ENCODE assay signal across 9 cellular contexts in the genomic region with DNA sequence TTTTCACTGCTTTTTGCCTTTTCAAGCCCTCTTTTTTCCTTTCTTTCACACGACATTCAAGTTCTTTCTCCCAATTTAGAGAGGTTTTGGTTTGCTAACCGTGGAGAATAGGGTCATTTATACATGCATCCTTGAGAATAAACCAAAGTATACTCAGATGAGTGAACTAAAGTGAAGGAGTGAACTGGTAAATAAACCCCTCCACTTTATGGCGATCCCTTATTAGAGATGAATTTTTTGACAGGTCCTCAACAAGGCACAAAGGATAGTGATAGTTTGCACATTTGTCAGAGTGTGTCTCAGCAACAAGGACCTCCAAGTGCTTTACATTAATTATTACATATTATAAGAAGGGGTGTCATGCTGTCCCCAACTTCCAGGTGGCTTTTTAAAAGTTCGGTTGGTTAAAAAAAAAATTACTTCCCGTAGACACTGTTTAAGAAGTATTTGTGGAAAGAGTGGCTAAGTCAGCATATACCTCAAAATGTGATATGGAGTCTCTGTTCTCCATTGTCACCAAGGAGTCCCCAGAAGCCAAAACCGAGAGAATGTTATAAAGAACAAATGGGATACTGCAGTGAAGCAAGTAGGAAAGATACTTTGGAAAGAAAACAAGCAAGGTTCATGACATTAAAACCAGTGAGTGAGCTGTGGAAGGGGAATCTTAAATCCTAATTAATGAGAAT. TPM values are rescaled to one million over a fixed set of nuclear protein-coding genes. Genes with fewer than 3 reads are reported as not detected.
DNase-seq lines count a peak whose midpoint lies in the region; ATAC-seq and TF ChIP-seq lines count a peak whose summit lies in the region.
"Had no signal": no experiment of that assay in that cellular context is flagged by ENCODE, and none has a peak within 500 bp of the region (broad histone marks: within the 10 kb centered on the region; RNA-seq: fewer than 3 reads in every experiment).

No MANE protein-coding gene starts in this region.

- H3K27ac Mint-ChIP-seq in CD8-positive, alpha-beta T cell, result no peak overlapping the region
- H3K27ac Mint-ChIP-seq in endothelial cell (ENCODE audit: unreplicated experiment) (no peak overlapping the region), osteocyte (ENCODE audit: unreplicated experiment) (no peak overlapping the region)

- H3K27me3 Mint-ChIP-seq in CD8-positive, alpha-beta T cell (ENCODE audit: low read depth), result peaks cover 19% of the 10 kb centered on the region
- H3K27me3 Mint-ChIP-seq in endothelial cell (ENCODE audit: unreplicated experiment), result peaks cover 7% of the 10 kb centered on the region
- peaks cover 28% of the 10 kb centered on the region for H3K27me3 Mint-ChIP-seq in osteocyte (ENCODE audit: unreplicated experiment)

- TF ChIP-seq CTCF in CD8-positive, alpha-beta T cell (IDR thresholded peaks at IDR 0.05), result no peak
- TF ChIP-seq CTCF in endothelial cell (IDR thresholded peaks at IDR 0.05; ENCODE audit: unreplicated experiment), result no peak
- TF ChIP-seq CTCF in osteocyte (IDR thresholded peaks at IDR 0.05), result no peak
- no peak for TF ChIP-seq CTCF in prostate gland (IDR thresholded peaks at IDR 0.05)

- no peak for TF ChIP-seq POLR2A in prostate gland (IDR thresholded peaks at IDR 0.05)

- WGBS in prostate gland, result 84% methylated on average over 6 of the region's 6 CpGs

- no peak for ATAC-seq in CD8-positive, alpha-beta T cell
- no peak for ATAC-seq in GM21825 (IDR thresholded peaks at IDR 0.05; ENCODE audit: unreplicated experiment)

- CTCF ChIA-PET in CD8-positive, alpha-beta T cell (lab: Charles Lee), result no interaction called here

- H3K9me3 ChIP-seq in CD8-positive, alpha-beta T cell (ENCODE audit: low read length), result no peaks in the 10 kb centered on the region
- H3K9me3 ChIP-seq in HUES48 (ENCODE audit: control insufficient read depth, insufficient read depth, low read length) (no peaks in the 10 kb centered on the region), prostate gland (no peaks in the 10 kb centered on the region)
- H3K9me3 ChIP-seq: thyroid gland had no signal

- H3K36me3 ChIP-seq in CD8-positive, alpha-beta T cell (ENCODE audit: insufficient read depth, low read length), result no peaks in the 10 kb centered on the region
- H3K36me3 ChIP-seq in HUES48 (ENCODE audit: control insufficient read depth, insufficient read depth, low read length) (no peaks in the 10 kb centered on the region), prostate gland (no peaks in the 10 kb centered on the region)
- H3K36me3 ChIP-seq: thyroid gland had no signal

- POLR2A ChIA-PET in CD8-positive, alpha-beta T cell (lab: Charles Lee), result no interaction called here

- peaks cover 17% of the 10 kb centered on the region for H3K4me1 ChIP-seq in CD8-positive, alpha-beta T cell (ENCODE audit: insufficient read depth, low read length)
- H3K4me1 ChIP-seq in HUES48 (ENCODE audit: control insufficient read depth, insufficient read depth, low read length), result peaks cover 14% of the 10 kb centered on the region
- H3K4me1 ChIP-seq in prostate gland (replicated peaks), result no peaks in the 10 kb centered on the region

- DNase-seq in CD8-positive, alpha-beta T cell, result no peak
- DNase-seq in endothelial cell (ENCODE audit: low spot score) (no peak), osteocyte (ENCODE audit: extremely low spot score, unreplicated experiment) (no peak), prostate gland (ENCODE audit: low spot score) (no peak), mucosa of gallbladder (ENCODE audit: low spot score) (no peak)
- no peak for DNase-seq in stimulated activated CD8-positive, alpha-beta memory T cell treated with anti-CD3 and anti-CD28 coated beads, Interleukin-4, amount 100 ng/mL, for 48 hours

- no peaks in the 10 kb centered on the region for H3K27me3 ChIP-seq in CD8-positive, alpha-beta T cell (ENCODE audit: insufficient read depth, low read length)
- H3K27me3 ChIP-seq in HUES48 (ENCODE audit: control insufficient read depth, insufficient read depth, low read length) (peaks cover 87% of the 10 kb centered on the region), prostate gland (replicated peaks; ENCODE audit: insufficient read depth) (no peaks in the 10 kb centered on the region)
- H3K27me3 ChIP-seq: thyroid gland had no signal

- intact Hi-C loops in CD8-positive, alpha-beta T cell (cut with DNase I, micrococcal nuclease), result loop anchor here in 1 of 2 experiments (5.0 kb wide), 1 partner anchor 200 kb away; a partner anchor contains a TSS
- intact Hi-C loops in prostate gland (cut with DNase I), result loop anchor here (5.0 to 10.0 kb wide), 2 partner anchors 35 to 117 kb away; no protein-coding TSS in a partner anchor

- no peaks in the 10 kb centered on the region for H3K9me3 Mint-ChIP-seq in CD8-positive, alpha-beta T cell
- no peaks in the 10 kb centered on the region for H3K9me3 Mint-ChIP-seq in endothelial cell (ENCODE audit: unreplicated experiment)
- H3K9me3 Mint-ChIP-seq in osteocyte (ENCODE audit: unreplicated experiment), result no peaks in the 10 kb centered on the region

- H3K4me3 Mint-ChIP-seq in CD8-positive, alpha-beta T cell, result peak overlapping the region; percentile 91
- H3K4me3 Mint-ChIP-seq in endothelial cell (ENCODE audit: unreplicated experiment) (peak overlapping the region; percentile 82), osteocyte (ENCODE audit: unreplicated experiment) (peak overlapping the region; percentile 75)

- peaks cover 30% of the 10 kb centered on the region for H3K4me1 Mint-ChIP-seq in CD8-positive, alpha-beta T cell (ENCODE audit: low read depth)
- H3K4me1 Mint-ChIP-seq in endothelial cell (ENCODE audit: unreplicated experiment) (peaks cover 36% of the 10 kb centered on the region), osteocyte (ENCODE audit: unreplicated experiment) (peaks cover 16% of the 10 kb centered on the region)

- H3K4me3 ChIP-seq in CD8-positive, alpha-beta T cell (ENCODE audit: low read depth, low read length), result no peak overlapping the region
- H3K4me3 ChIP-seq in HUES48 (ENCODE audit: low read depth, low read length) (peak overlapping the region; percentile 76; the same call in 1 of the 2 replicates), prostate gland (no peak overlapping the region)

- no peak overlapping the region for H3K27ac ChIP-seq in CD8-positive, alpha-beta T cell (ENCODE audit: low read depth, low read length)
- H3K27ac ChIP-seq in HUES48 (ENCODE audit: low read depth, low read length) (no peak overlapping the region), prostate gland (no peak overlapping the region)

- H3K9ac ChIP-seq in HUES48 (ENCODE audit: low read depth, low read length), result no peak overlapping the region

- H3K36me3 Mint-ChIP-seq in CD8-positive, alpha-beta T cell, result no peaks in the 10 kb centered on the region
- H3K36me3 Mint-ChIP-seq in endothelial cell (ENCODE audit: low read depth, unreplicated experiment) (peaks cover 14% of the 10 kb centered on the region), osteocyte (ENCODE audit: unreplicated experiment) (no peaks in the 10 kb centered on the region)

RNA-seq across cellular contexts. Expression of a gene that starts 1.7 kb away (rescaled TPM):
- total RNA-seq in CD8-positive, alpha-beta T cell, result 1 to 10 TPM; 1.3 to 1.9 TPM
- total RNA-seq in endothelial cell (ENCODE audit: unreplicated experiment) (90.9 TPM), osteocyte (10.8 and 11.4 TPM in 2 replicates), prostate gland (100 to 1,000 TPM in 1 of 2 donors, 10 to 100 TPM in 1; 86.7 to 169 TPM), mucosa of gallbladder (271 TPM)
